In the genomic region with DNA sequence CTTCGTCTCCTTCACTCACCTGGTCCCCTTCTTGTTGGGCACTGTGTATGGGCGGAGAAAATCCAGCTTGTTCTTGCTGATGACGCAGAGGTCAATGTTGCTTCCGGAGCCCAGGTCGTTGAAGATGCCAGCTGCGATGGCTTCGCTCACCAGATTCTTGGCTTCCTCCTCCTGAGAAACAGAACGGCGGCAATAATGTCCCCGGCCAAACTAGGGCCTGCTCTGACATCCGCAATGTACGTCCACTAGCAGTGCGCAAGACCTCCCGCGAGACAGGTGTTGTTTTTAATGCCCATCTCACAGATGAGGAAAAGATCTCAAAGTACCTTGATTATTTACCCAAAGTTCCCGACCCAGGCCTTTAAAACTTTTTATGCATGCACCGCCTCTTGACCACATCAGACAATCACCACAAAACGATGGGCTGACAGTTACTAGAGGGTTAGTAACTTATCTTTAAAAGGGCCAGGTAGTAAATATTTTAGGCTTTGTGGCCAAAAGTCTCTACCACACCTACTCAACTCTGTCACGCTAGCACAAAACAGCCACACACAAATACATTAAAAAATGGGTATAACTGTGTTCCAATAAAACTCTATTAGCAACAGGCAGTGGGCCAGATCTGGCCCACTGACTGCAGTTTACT, we compare ENCODE assay signal across 1 cellular context.
TF ChIP-seq lines count a peak whose summit lies in the region.

No MANE protein-coding gene starts in this region.

TF ChIP-seq in HepG2, 621 proteins besides CTCF, POLR2A, EP300 and RAD21:
- TF ChIP-seq ZSCAN30 (CRISPR knock-in tag; IDR thresholded peaks at IDR 0.05) (no peak), ZNF720 (CRISPR knock-in tag; IDR thresholded peaks at IDR 0.05) (no peak), ZNF558 (CRISPR knock-in tag; IDR thresholded peaks at IDR 0.05; ENCODE audit: borderline replicate concordance) (no peak), POLR2G (IDR thresholded peaks at IDR 0.05; ENCODE audit: low read depth, low read length) (peak; percentile 24; the same call in 1 of the 2 replicates), SNRNP70 (IDR thresholded peaks at IDR 0.05; ENCODE audit: low read depth, low read length) (no peak)
